In genomic region chr17:80990921-80991644, GRCh38 we compare ENCODE assay signal across 8 cellular contexts. TPM values are rescaled to one million over a fixed set of nuclear protein-coding genes. Genes with fewer than 3 reads are reported as not detected.
A peak's percentile ranks its signal among the peaks of the same experiment; 100 is the strongest.
DNase-seq lines count a peak whose midpoint lies in the region; ATAC-seq and TF ChIP-seq lines count a peak whose summit lies in the region.

No MANE protein-coding gene starts in this region.

- peak overlapping the region in 1 of 2 donors; percentile 76 for H3K27ac ChIP-seq in testis

- 35 to 41% methylated on average over 14 to 22 of the region's 22 CpGs for WGBS in testis, 2 donors

- POLR2A ChIA-PET in activated CD4-positive, alpha-beta T cell treated with anti-CD3 and anti-CD28 coated beads, Interleukin-2, amount 10 ng/mL, durations not matched to agents 7 days and 5 days (lab: Charles Lee), result no interaction called here
- POLR2A ChIA-PET in activated CD8-positive, alpha-beta T cell treated with anti-CD3 and anti-CD28 coated beads for 36 hours (lab: Charles Lee), result interaction anchor here (2.1 kb wide), 1 partner anchor 11 kb away, joined by 8 read pairs; no protein-coding TSS in a partner anchor

- no peaks in the 10 kb centered on the region for H3K9me3 ChIP-seq in testis

- peaks cover 6% of the 10 kb centered on the region for H3K36me3 Mint-ChIP-seq in activated CD4-positive, alpha-beta T cell treated with anti-CD3 and anti-CD28 coated beads, Interleukin-2, amount 10 ng/mL, durations not matched to agents 7 days and 5 days (ENCODE audit: low read depth)
- peaks cover 5% of the 10 kb centered on the region for H3K36me3 Mint-ChIP-seq in activated CD8-positive, alpha-beta T cell treated with anti-CD3 and anti-CD28 coated beads for 36 hours (ENCODE audit: low read depth)

- peaks cover 5% of the 10 kb centered on the region for H3K27me3 Mint-ChIP-seq in activated CD4-positive, alpha-beta T cell treated with anti-CD3 and anti-CD28 coated beads, Interleukin-2, amount 10 ng/mL, durations not matched to agents 7 days and 5 days
- no peaks in the 10 kb centered on the region for H3K27me3 Mint-ChIP-seq in activated CD8-positive, alpha-beta T cell treated with anti-CD3 and anti-CD28 coated beads for 36 hours

- H3K4me3 ChIP-seq in testis, result peak overlapping the region; percentile 74 to 96

- peak overlapping the region; percentile 71 for H3K4me3 Mint-ChIP-seq in activated CD4-positive, alpha-beta T cell treated with anti-CD3 and anti-CD28 coated beads, Interleukin-2, amount 10 ng/mL, durations not matched to agents 7 days and 5 days
- peak overlapping the region; percentile 73 for H3K4me3 Mint-ChIP-seq in activated CD8-positive, alpha-beta T cell treated with anti-CD3 and anti-CD28 coated beads for 36 hours

- no peaks in the 10 kb centered on the region for H3K9me3 Mint-ChIP-seq in activated CD4-positive, alpha-beta T cell treated with anti-CD3 and anti-CD28 coated beads, Interleukin-2, amount 10 ng/mL, durations not matched to agents 7 days and 5 days
- no peaks in the 10 kb centered on the region for H3K9me3 Mint-ChIP-seq in activated CD8-positive, alpha-beta T cell treated with anti-CD3 and anti-CD28 coated beads for 36 hours

- no peak for TF ChIP-seq POLR2A in testis (IDR thresholded peaks at IDR 0.05)

- peaks cover 22% of the 10 kb centered on the region for H3K4me1 Mint-ChIP-seq in activated CD4-positive, alpha-beta T cell treated with anti-CD3 and anti-CD28 coated beads, Interleukin-2, amount 10 ng/mL, durations not matched to agents 7 days and 5 days
- peaks cover 23% of the 10 kb centered on the region for H3K4me1 Mint-ChIP-seq in activated CD8-positive, alpha-beta T cell treated with anti-CD3 and anti-CD28 coated beads for 36 hours (ENCODE audit: low read depth)

- DNase-seq in activated CD4-positive, alpha-beta T cell treated with anti-CD3 and anti-CD28 coated beads, Interleukin-2, amount 10 ng/mL, durations not matched to agents 7 days and 5 days, result no peak
- no peak for DNase-seq in activated CD4-positive, alpha-beta T cell treated with anti-CD3 and anti-CD28 coated beads, Interleukin-2, amount 50 U/mL, for 1 hour
- peak; percentile 28 for DNase-seq in activated CD8-positive, alpha-beta T cell treated with anti-CD3 and anti-CD28 coated beads for 36 hours
- DNase-seq in islet precursor cell (peak; percentile 53), testis (no peak), RKO (ENCODE audit: low spot score) (no peak)

- H3K27me3 ChIP-seq in testis, result no peaks in the 10 kb centered on the region

- CTCF ChIA-PET in activated CD4-positive, alpha-beta T cell treated with anti-CD3 and anti-CD28 coated beads, Interleukin-2, amount 10 ng/mL, durations not matched to agents 7 days and 5 days (lab: Charles Lee), result interaction anchor here (0.6 to 1.9 kb wide), 7 partner anchors 22 to 564 kb away, joined by 3 to 7 read pairs (median 3); no protein-coding TSS in a partner anchor
- CTCF ChIA-PET in activated CD8-positive, alpha-beta T cell treated with anti-CD3 and anti-CD28 coated beads for 36 hours (lab: Charles Lee), result interaction anchor here (1.5 to 2.6 kb wide), 3 partner anchors 27 to 564 kb away, joined by 3 to 5 read pairs (median 4); no protein-coding TSS in a partner anchor

- peaks cover 19% of the 10 kb centered on the region for H3K4me1 ChIP-seq in testis

- peak overlapping the region; percentile 83 for H3K27ac Mint-ChIP-seq in activated CD4-positive, alpha-beta T cell treated with anti-CD3 and anti-CD28 coated beads, Interleukin-2, amount 10 ng/mL, durations not matched to agents 7 days and 5 days
- H3K27ac Mint-ChIP-seq in activated CD8-positive, alpha-beta T cell treated with anti-CD3 and anti-CD28 coated beads for 36 hours, result peak overlapping the region; percentile 83

- H3K36me3 ChIP-seq in testis (ENCODE audit: low read depth, missing control alignments), result no peaks in the 10 kb centered on the region

- peak; percentile 12 for ATAC-seq in activated CD8-positive, alpha-beta T cell treated with anti-CD3 and anti-CD28 coated beads for 36 hours
- ATAC-seq in HG03442 (IDR thresholded peaks at IDR 0.05; ENCODE audit: unreplicated experiment), result no peak
- no peak for ATAC-seq in HG03280 (IDR thresholded peaks at IDR 0.05; ENCODE audit: unreplicated experiment)

- TF ChIP-seq CTCF in activated CD8-positive, alpha-beta T cell treated with anti-CD3 and anti-CD28 coated beads for 36 hours (IDR thresholded peaks at IDR 0.05), result no peak
- no peak for TF ChIP-seq CTCF in testis (IDR thresholded peaks at IDR 0.05)

- intact Hi-C loops in activated CD8-positive, alpha-beta T cell treated with anti-CD3 and anti-CD28 coated beads for 36 hours (cut with micrococcal nuclease), result no loop called here
- intact Hi-C loops in testis (cut with DNase I; ENCODE audit: low total_unique reads), result no loop called here

RNA-seq across cellular contexts. Expression of gene CHMP6, which starts 0.6 kb away (rescaled TPM):
- 10 to 100 TPM; 31.3 to 32.9 TPM for total RNA-seq in activated CD4-positive, alpha-beta T cell treated with anti-CD3 and anti-CD28 coated beads, Interleukin-2, amount 10 ng/mL, durations not matched to agents 7 days and 5 days
- 10 to 100 TPM; 13.9 to 16.7 TPM for total RNA-seq in activated CD8-positive, alpha-beta T cell treated with anti-CD3 and anti-CD28 coated beads for 36 hours
- 10 to 100 TPM; 28.2 to 29.8 TPM for total RNA-seq in testis
- 18.5 TPM for polyA plus RNA-seq in testis (ENCODE audit: insufficient read depth, low read depth, low replicate concordance)

RNA-seq across cellular contexts. Expression of gene BAIAP2, which starts 43.9 kb away (rescaled TPM):
- total RNA-seq in activated CD4-positive, alpha-beta T cell treated with anti-CD3 and anti-CD28 coated beads, Interleukin-2, amount 10 ng/mL, durations not matched to agents 7 days and 5 days, result 1 to 10 TPM; 2.8 TPM
- total RNA-seq in activated CD8-positive, alpha-beta T cell treated with anti-CD3 and anti-CD28 coated beads for 36 hours, result 1 to 10 TPM; 5.9 to 6.3 TPM
- total RNA-seq in testis, result 10 to 100 TPM; 67.3 to 67.5 TPM
- polyA plus RNA-seq in testis (ENCODE audit: insufficient read depth, low read depth, low replicate concordance), result 36.7 TPM

Comparison
In these comparisons a context has a peak if more than half of its experiments do, and no peak if none do; other contexts are left out.
1. DNase-seq: peak in activated CD8-positive, alpha-beta T cell treated with anti-CD3 and anti-CD28 coated beads for 36 hours (single experiment) and islet precursor cell (single experiment); none in activated CD4-positive, alpha-beta T cell treated with anti-CD3 and anti-CD28 coated beads, Interleukin-2, amount 10 ng/mL, durations not matched to agents 7 days and 5 days (single experiment), activated CD4-positive, alpha-beta T cell treated with anti-CD3 and anti-CD28 coated beads, Interleukin-2, amount 50 U/mL, for 1 hour (single experiment), testis (single experiment) and RKO (single experiment).
2. RNA of gene BAIAP2, which starts 43.9 kb away (total RNA-seq): 67.3 to 67.5 TPM in testis; 5.9 to 6.3 TPM in activated CD8-positive, alpha-beta T cell treated with anti-CD3 and anti-CD28 coated beads for 36 hours and 2.8 TPM in activated CD4-positive, alpha-beta T cell treated with anti-CD3 and anti-CD28 coated beads, Interleukin-2, amount 10 ng/mL, durations not matched to agents 7 days and 5 days; every median in the first group is over 4 times any median in the second.